23 cellular contexts compared by ENCODE assay signal in the genomic region with DNA sequence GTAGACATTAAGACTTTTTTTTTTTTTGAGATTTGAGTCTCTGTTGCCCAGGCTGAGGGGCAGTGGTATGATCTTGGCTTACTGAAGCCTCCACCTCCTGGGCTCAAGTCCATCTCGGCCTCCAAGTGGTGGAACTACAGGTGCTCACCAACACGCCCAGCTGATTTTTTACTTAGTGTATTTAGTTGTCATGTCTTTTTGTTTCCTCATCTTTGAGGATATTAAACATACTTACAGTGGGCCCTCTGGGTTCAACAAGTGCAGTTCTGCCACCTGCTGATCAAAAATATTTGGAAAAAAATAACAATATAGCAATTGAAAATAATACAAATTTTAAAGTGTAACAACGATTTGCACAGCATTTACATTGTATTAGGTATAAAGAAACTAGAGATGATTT. TPM values are rescaled to one million over a fixed set of nuclear protein-coding genes. Genes with fewer than 3 reads are reported as not detected.
DNase-seq lines count a peak whose midpoint lies in the region; ATAC-seq, FAIRE-seq and TF ChIP-seq lines count a peak whose summit lies in the region.
"Had no signal": no experiment of that assay in that cellular context is flagged by ENCODE, and none has a peak within 500 bp of the region (broad histone marks: within the 10 kb centered on the region; RNA-seq: fewer than 3 reads in every experiment).

No MANE protein-coding gene starts in this region.

- no peak overlapping the region for H3K9ac ChIP-seq in HepG2 (ENCODE audit: insufficient read depth, low read depth, low read length)

- TF ChIP-seq POLR2A in HepG2 (IDR thresholded peaks at IDR 0.05; ENCODE audit: insufficient read depth in 1 of 2, low read depth in 2 of 2, low read length in 2 of 2), result no peak
- TF ChIP-seq POLR2A in right lobe of liver (IDR thresholded peaks at IDR 0.05), result no peak

- H3K27ac ChIP-seq in HepG2 (ENCODE audit: extremely low read length, insufficient read depth, low read length) (no peak overlapping the region), right lobe of liver (no peak overlapping the region)

- DNase-seq in HepG2 (ENCODE audit: low spot score), result no peak
- DNase-seq in right lobe of liver, result no peak
- DNase-seq in SW480 (ENCODE audit: low spot score), result peak; percentile 22
- DNase-seq in LoVo (ENCODE audit: low spot score), result no peak
- DNase-seq in mesenteric fat pad (ENCODE audit: low spot score), result no peak
- no peak for DNase-seq in Calu3
- DNase-seq: activated CD4-positive, alpha-beta T cell treated with anti-CD3 and anti-CD28 coated beads for 48 hours; activated naive CD4-positive, alpha-beta T cell treated with anti-CD3 and anti-CD28 coated beads, Interleukin-2, amount 10 ng/mL, durations not matched to agents 7 days and 5 days; activated T-cell treated with anti-CD3 and anti-CD28 coated beads, Interleukin-2, amount 50 U/mL, for 72 hours; amygdala; caudate nucleus; CD8-positive, alpha-beta memory T cell; mucosa of descending colon; NCI-H1417 treated with DMSO at 0.1 percent for 48 hours; NCI-H524 treated with DMSO at 0.1 percent for 48 hours; nephron progenitor cell; SHP77; substantia nigra had no signal

- intact Hi-C loops in HepG2 (cut with micrococcal nuclease; ENCODE audit: unreplicated experiment) (no loop called here), right lobe of liver (cut with DNase I) (no loop called here), Calu3 (cut with micrococcal nuclease; ENCODE audit: unreplicated experiment) (loop anchor here (10.0 kb wide), 1 partner anchor 47 kb away; no protein-coding TSS in a partner anchor)

- H3K9me3 ChIP-seq in HepG2 (ENCODE audit: low read length), result no peaks in the 10 kb centered on the region
- no peaks in the 10 kb centered on the region for H3K9me3 ChIP-seq in right lobe of liver
- H3K9me3 ChIP-seq: mucosa of descending colon had no signal

- TF ChIP-seq EP300 in HepG2 (IDR thresholded peaks at IDR 0.05; ENCODE audit: low read depth in 2 of 2, low read length in 2 of 2) (no peak), HepG2 (CRISPR knock-in tag; IDR thresholded peaks at IDR 0.05; ENCODE audit: borderline replicate concordance) (no peak)

- TF ChIP-seq CTCF in HepG2 (CRISPR knock-in tag; IDR thresholded peaks at IDR 0.05), result no peak
- no peak for TF ChIP-seq CTCF in right lobe of liver (IDR thresholded peaks at IDR 0.05)
- 0 out of 2 replicates have a peak, but pooled peaks have one; percentile 18 for TF ChIP-seq CTCF in LNCAP (IDR thresholded peaks at IDR 0.05)
- no peak for TF ChIP-seq CTCF in Calu3 (IDR thresholded peaks at IDR 0.05; ENCODE audit: unreplicated experiment)

- peaks cover 7% of the 10 kb centered on the region for H3K36me3 Mint-ChIP-seq in Calu3 (ENCODE audit: insufficient read depth, unreplicated experiment)
- H3K36me3 Mint-ChIP-seq: activated naive CD4-positive, alpha-beta T cell treated with anti-CD3 and anti-CD28 coated beads, Interleukin-2, amount 10 ng/mL, durations not matched to agents 7 days and 5 days; CD8-positive, alpha-beta memory T cell had no signal

- H3K36me3 ChIP-seq in HepG2 (replicated peaks in 1 of 2; ENCODE audit: control insufficient read depth in 1 of 2, insufficient read depth in 2 of 2, low read length in 2 of 2) (no peaks in the 10 kb centered on the region), right lobe of liver (no peaks in the 10 kb centered on the region)

- H4K20me1 ChIP-seq in HepG2 (ENCODE audit: insufficient read depth, low read length), result no peaks in the 10 kb centered on the region

- no peaks in the 10 kb centered on the region for H3K9me3 Mint-ChIP-seq in Calu3 (ENCODE audit: low read depth, unreplicated experiment)
- H3K9me3 Mint-ChIP-seq: activated naive CD4-positive, alpha-beta T cell treated with anti-CD3 and anti-CD28 coated beads, Interleukin-2, amount 10 ng/mL, durations not matched to agents 7 days and 5 days; activated T-cell treated with anti-CD3 and anti-CD28 coated beads, Interleukin-2, amount 50 U/mL, for 72 hours; CD8-positive, alpha-beta memory T cell had no signal

- 17% methylated on average over 3 of the region's 3 CpGs for WGBS in HepG2 (ENCODE audit: low lambda C conversion rate)
- WGBS in right lobe of liver (ENCODE audit: insufficient coverage, low coverage, low lambda C conversion rate, missing lambda C conversion rate), result 61% methylated on average over 3 of the region's 3 CpGs

- peak; percentile 4 for FAIRE-seq in HepG2 (lab: Jason Lieb, UNC)
- FAIRE-seq: GM12878 had no signal

- ATAC-seq in HepG2, result no peak
- ATAC-seq in right lobe of liver, result no peak
- no peak for ATAC-seq in activated CD4-positive, CD25-positive, alpha-beta regulatory T cell treated with anti-CD3 and anti-CD28 coated beads, Interleukin-2, amount 50 U/mL, for 24 hours
- ATAC-seq: activated T-cell treated with anti-CD3 and anti-CD28 coated beads, Interleukin-2, amount 50 U/mL, for 72 hours; GM12878; mucosa of descending colon had no signal

- H3K79me2 ChIP-seq in HepG2 (ENCODE audit: insufficient read depth, low read length), result no peaks in the 10 kb centered on the region

- no peak overlapping the region for H2AFZ ChIP-seq in HepG2 (ENCODE audit: low read length)

- H3K27me3 ChIP-seq in HepG2 (ENCODE audit: control insufficient read depth in 1 of 2, insufficient read depth in 2 of 2, low read length in 2 of 2) (peaks cover 0 to 7% of the 10 kb centered on the region in 2 experiments; a peak in 2 of 5 replicates), right lobe of liver (peaks cover 4 to 10% of the 10 kb centered on the region in 2 donors)

- no peak overlapping the region for H3K4me3 ChIP-seq in HepG2 (replicated peaks in 1 of 3; ENCODE audit: insufficient read depth in 1 of 3, low read depth in 2 of 3, low read length in 3 of 3)
- H3K4me3 ChIP-seq in right lobe of liver, result no peak overlapping the region
- H3K4me3 ChIP-seq: GM12878, mucosa of descending colon had no signal

- H3K27me3 Mint-ChIP-seq in Calu3 (ENCODE audit: unreplicated experiment), result peaks cover 42% of the 10 kb centered on the region

- H3K27ac Mint-ChIP-seq in Calu3 (ENCODE audit: unreplicated experiment), result no peak overlapping the region
- H3K27ac Mint-ChIP-seq: activated naive CD4-positive, alpha-beta T cell treated with anti-CD3 and anti-CD28 coated beads, Interleukin-2, amount 10 ng/mL, durations not matched to agents 7 days and 5 days; activated T-cell treated with anti-CD3 and anti-CD28 coated beads, Interleukin-2, amount 50 U/mL, for 72 hours; CD8-positive, alpha-beta memory T cell; nephron progenitor cell; progenitor cell of endocrine pancreas had no signal

- in situ Hi-C loops in HepG2 (cut with HindIII; ENCODE audit: extremely low pct_ligation_motif_present, low pct_unique_long_range_greater_than_20kb), result no loop called here

- BruUV-seq in HepG2 (replicated peaks; lab: Mats Ljungman, UMichigan) (no TSS peak), Calu3 (replicated peaks; lab: Mats Ljungman, UMichigan) (no TSS peak)

- no peak for TF ChIP-seq RAD21 in HepG2 (CRISPR knock-in tag; IDR thresholded peaks at IDR 0.05)

- CTCF ChIA-PET in HepG2 (lab: Yijun Ruan, JAX; ENCODE audit: low intra/inter-chr PET ratio, low total read pairs) (no interaction called here), Calu3 (lab: Charles Lee) (interaction anchor here (1.7 kb wide), 1 partner anchor 54 kb away, joined by 4 read pairs; no protein-coding TSS in a partner anchor)

- no peak overlapping the region for H3K4me3 Mint-ChIP-seq in Calu3 (ENCODE audit: low read depth, unreplicated experiment)
- H3K4me3 Mint-ChIP-seq: activated naive CD4-positive, alpha-beta T cell treated with anti-CD3 and anti-CD28 coated beads, Interleukin-2, amount 10 ng/mL, durations not matched to agents 7 days and 5 days; activated T-cell treated with anti-CD3 and anti-CD28 coated beads, Interleukin-2, amount 50 U/mL, for 72 hours; CD8-positive, alpha-beta memory T cell; nephron progenitor cell had no signal

- peaks cover 5% of the 10 kb centered on the region; the same call in 1 of the 2 replicates for H3K4me1 ChIP-seq in HepG2 (ENCODE audit: insufficient read depth, low read length)
- H3K4me1 ChIP-seq in right lobe of liver, result peaks cover 0 to 9% (median 2%) of the 10 kb centered on the region in 4 donors

- no peak overlapping the region for H3K4me2 ChIP-seq in HepG2 (ENCODE audit: low read depth, low read length)

- H3K4me1 Mint-ChIP-seq in Calu3 (ENCODE audit: low read depth, unreplicated experiment), result peaks cover 9% of the 10 kb centered on the region
- H3K4me1 Mint-ChIP-seq: nephron progenitor cell had no signal

- POLR2A ChIA-PET in HepG2 (lab: Yijun Ruan, JAX), result no interaction called here

RNA-seq across cellular contexts. Expression of a gene that starts 4.4 kb away (rescaled TPM):
- total RNA-seq in HepG2 (2016; rRNA removed; fragmentation: Illumina TruSeq; extraction: Trizol) (1.9 and 4.5 TPM in 2 replicates), right lobe of liver (1 to 10 TPM in 3 of 6 experiments, under 1 TPM in 3; 0.44 to 3.6 (median 0.78) TPM), mesenteric fat pad (2.7 TPM), Calu3 (2022) (8.1 and 11.1 TPM in 2 replicates)
- 1.8 and 2.2 TPM in 2 replicates for total RNA-seq in HepG2 (2016; cell fraction: cytosol; rRNA removed; fragmentation: Illumina TruSeq; extraction: Trizol; ENCODE audit: low read depth)
- total RNA-seq in HepG2 (2016; cell fraction: insoluble cytoplasmic fraction; rRNA removed; fragmentation: Illumina TruSeq; extraction: Trizol), result 2.9 and 5.7 TPM in 2 replicates
- 2.5 and 3.5 TPM in 2 replicates for total RNA-seq in HepG2 (2016; cell fraction: membrane; rRNA removed; fragmentation: Illumina TruSeq; extraction: Trizol)
- total RNA-seq in HepG2 (2016; cell fraction: nucleus; rRNA removed; fragmentation: Illumina TruSeq; extraction: Trizol), result 5.8 and 8.3 TPM in 2 replicates
- polyA plus RNA-seq in HepG2 (2011; rRNA removed), result 5.4 and 5.9 TPM in 2 replicates
- 2.9 and 4.0 TPM in 2 replicates for polyA plus RNA-seq in HepG2 (2011; cell fraction: cytosol; rRNA removed)
- 18.7 and 19.0 TPM in 2 replicates for polyA plus RNA-seq in HepG2 (2011; cell fraction: nucleus; rRNA removed)
- polyA plus RNA-seq in HepG2 (2012), result 1.8 and 3.8 TPM in 2 replicates
- polyA plus RNA-seq in HepG2 (2016; cell fraction: cytosol; fragmentation: Illumina TruSeq; extraction: Trizol; ENCODE audit: low read depth), result 0.94 and 1.2 TPM in 2 replicates
- 3.4 and 3.9 TPM in 2 replicates for polyA plus RNA-seq in HepG2 (2016; cell fraction: insoluble cytoplasmic fraction; fragmentation: Illumina TruSeq; extraction: Trizol; ENCODE audit: low read depth)
- polyA plus RNA-seq in HepG2 (2016; cell fraction: membrane; fragmentation: Illumina TruSeq; extraction: Trizol; ENCODE audit: low read depth), result 2.4 and 2.9 TPM in 2 replicates
- 13.0 and 13.7 TPM in 2 replicates for polyA plus RNA-seq in HepG2 (2016; cell fraction: nucleus; fragmentation: Illumina TruSeq; extraction: Trizol; ENCODE audit: insufficient read depth, low read depth)
- polyA minus RNA-seq in HepG2 (2011; rRNA and poly(A)+ RNA removed; ENCODE audit: low replicate concordance), result 8.1 and 22.4 TPM in 2 replicates
- 2.5 and 3.0 TPM in 2 replicates for polyA minus RNA-seq in HepG2 (2011; cell fraction: cytosol; rRNA and poly(A)+ RNA removed)
- 8.2 and 8.8 TPM in 2 replicates for polyA minus RNA-seq in HepG2 (2011; cell fraction: nucleus; rRNA and poly(A)+ RNA removed)
- polyA plus RNA-seq: CD8-positive, alpha-beta memory T cell had no signal

RNA-seq across cellular contexts. Expression of a gene that starts 26.1 kb away (rescaled TPM):
- total RNA-seq in HepG2 (2016; rRNA removed; fragmentation: Illumina TruSeq; extraction: Trizol) (10.1 and 11.5 TPM in 2 replicates), right lobe of liver (1 to 10 TPM in 5 of 6 experiments, under 1 TPM in 1; 0.92 to 2.0 (median 1.3) TPM), mesenteric fat pad (12.8 TPM), Calu3 (2022) (2.2 and 4.7 TPM in 2 replicates)
- total RNA-seq in HepG2 (2016; cell fraction: cytosol; rRNA removed; fragmentation: Illumina TruSeq; extraction: Trizol; ENCODE audit: low read depth), result 8.4 and 8.9 TPM in 2 replicates
- 8.3 and 14.8 TPM in 2 replicates for total RNA-seq in HepG2 (2016; cell fraction: insoluble cytoplasmic fraction; rRNA removed; fragmentation: Illumina TruSeq; extraction: Trizol)
- total RNA-seq in HepG2 (2016; cell fraction: membrane; rRNA removed; fragmentation: Illumina TruSeq; extraction: Trizol), result 16.1 and 18.0 TPM in 2 replicates
- total RNA-seq in HepG2 (2016; cell fraction: nucleus; rRNA removed; fragmentation: Illumina TruSeq; extraction: Trizol), result 9.2 and 9.6 TPM in 2 replicates
- polyA plus RNA-seq in HepG2 (2011; rRNA removed), result 12.5 and 15.3 TPM in 2 replicates
- polyA plus RNA-seq in HepG2 (2011; cell fraction: cytosol; rRNA removed), result 8.5 and 8.9 TPM in 2 replicates
- polyA plus RNA-seq in HepG2 (2011; cell fraction: nucleus; rRNA removed), result 77.8 and 83.0 TPM in 2 replicates
- 15.4 and 15.7 TPM in 2 replicates for polyA plus RNA-seq in HepG2 (2012)
- polyA plus RNA-seq in HepG2 (2016; cell fraction: cytosol; fragmentation: Illumina TruSeq; extraction: Trizol; ENCODE audit: low read depth), result 6.4 and 8.2 TPM in 2 replicates
- 8.6 and 9.4 TPM in 2 replicates for polyA plus RNA-seq in HepG2 (2016; cell fraction: insoluble cytoplasmic fraction; fragmentation: Illumina TruSeq; extraction: Trizol; ENCODE audit: low read depth)
- polyA plus RNA-seq in HepG2 (2016; cell fraction: membrane; fragmentation: Illumina TruSeq; extraction: Trizol; ENCODE audit: low read depth), result 11.4 and 11.5 TPM in 2 replicates
- polyA plus RNA-seq in HepG2 (2016; cell fraction: nucleus; fragmentation: Illumina TruSeq; extraction: Trizol; ENCODE audit: insufficient read depth, low read depth), result 21.2 and 28.6 TPM in 2 replicates
- polyA minus RNA-seq in HepG2 (2011; rRNA and poly(A)+ RNA removed; ENCODE audit: low replicate concordance), result 6.2 TPM in 1 of 2 replicates, not detected in the other
- 2.9 and 3.3 TPM in 2 replicates for polyA minus RNA-seq in HepG2 (2011; cell fraction: cytosol; rRNA and poly(A)+ RNA removed)
- polyA minus RNA-seq in HepG2 (2011; cell fraction: nucleus; rRNA and poly(A)+ RNA removed), result 11.8 and 12.6 TPM in 2 replicates
- polyA plus RNA-seq: CD8-positive, alpha-beta memory T cell had no signal

RNA-seq across cellular contexts. Expression of a gene that starts 32.7 kb away (rescaled TPM):
- total RNA-seq in HepG2 (2016; rRNA removed; fragmentation: Illumina TruSeq; extraction: Trizol) (5.4 and 9.0 TPM in 2 replicates), right lobe of liver (1 to 10 TPM in 5 of 6 experiments, under 1 TPM in 1; 0.86 to 2.7 (median 1.9) TPM), mesenteric fat pad (7.2 TPM), Calu3 (2022) (23.1 and 25.9 TPM in 2 replicates)
- total RNA-seq in HepG2 (2016; cell fraction: cytosol; rRNA removed; fragmentation: Illumina TruSeq; extraction: Trizol; ENCODE audit: low read depth), result 4.1 and 4.8 TPM in 2 replicates
- 4.3 and 9.2 TPM in 2 replicates for total RNA-seq in HepG2 (2016; cell fraction: insoluble cytoplasmic fraction; rRNA removed; fragmentation: Illumina TruSeq; extraction: Trizol)
- total RNA-seq in HepG2 (2016; cell fraction: membrane; rRNA removed; fragmentation: Illumina TruSeq; extraction: Trizol), result 8.4 and 9.4 TPM in 2 replicates
- 9.5 and 11.0 TPM in 2 replicates for total RNA-seq in HepG2 (2016; cell fraction: nucleus; rRNA removed; fragmentation: Illumina TruSeq; extraction: Trizol)
- 27.2 and 28.7 TPM in 2 replicates for polyA plus RNA-seq in HepG2 (2011; rRNA removed)
- 13.0 and 16.9 TPM in 2 replicates for polyA plus RNA-seq in HepG2 (2011; cell fraction: cytosol; rRNA removed)
- polyA plus RNA-seq in HepG2 (2011; cell fraction: nucleus; rRNA removed), result 170 and 204 TPM in 2 replicates
- polyA plus RNA-seq in HepG2 (2012), result 11.6 and 13.9 TPM in 2 replicates
- polyA plus RNA-seq in HepG2 (2016; cell fraction: cytosol; fragmentation: Illumina TruSeq; extraction: Trizol; ENCODE audit: low read depth), result 4.0 and 4.6 TPM in 2 replicates
- polyA plus RNA-seq in HepG2 (2016; cell fraction: insoluble cytoplasmic fraction; fragmentation: Illumina TruSeq; extraction: Trizol; ENCODE audit: low read depth), result 6.2 and 8.3 TPM in 2 replicates
- 9.6 and 10.1 TPM in 2 replicates for polyA plus RNA-seq in HepG2 (2016; cell fraction: membrane; fragmentation: Illumina TruSeq; extraction: Trizol; ENCODE audit: low read depth)
- polyA plus RNA-seq in HepG2 (2016; cell fraction: nucleus; fragmentation: Illumina TruSeq; extraction: Trizol; ENCODE audit: insufficient read depth, low read depth), result 29.4 and 32.9 TPM in 2 replicates
- 16.3 TPM in 1 of 2 replicates, not detected in the other for polyA minus RNA-seq in HepG2 (2011; rRNA and poly(A)+ RNA removed; ENCODE audit: low replicate concordance)
- 4.4 and 6.0 TPM in 2 replicates for polyA minus RNA-seq in HepG2 (2011; cell fraction: cytosol; rRNA and poly(A)+ RNA removed)
- polyA minus RNA-seq in HepG2 (2011; cell fraction: nucleus; rRNA and poly(A)+ RNA removed), result 14.5 and 15.1 TPM in 2 replicates
- total RNA-seq: HT-29 had no signal

RNA-seq across cellular contexts. Expression of a gene that starts 46.4 kb away (rescaled TPM):
- total RNA-seq in HepG2 (2016; rRNA removed; fragmentation: Illumina TruSeq; extraction: Trizol) (23.6 and 26.4 TPM in 2 replicates), right lobe of liver (10 to 100 TPM; 11.3 to 27.6 (median 12.8) TPM), mesenteric fat pad (14.3 TPM), Calu3 (2022) (66.3 and 80.3 TPM in 2 replicates)
- total RNA-seq in HepG2 (2016; cell fraction: cytosol; rRNA removed; fragmentation: Illumina TruSeq; extraction: Trizol; ENCODE audit: low read depth), result 2.6 and 2.8 TPM in 2 replicates
- total RNA-seq in HepG2 (2016; cell fraction: insoluble cytoplasmic fraction; rRNA removed; fragmentation: Illumina TruSeq; extraction: Trizol), result 19.8 and 28.3 TPM in 2 replicates
- 9.9 and 10.2 TPM in 2 replicates for total RNA-seq in HepG2 (2016; cell fraction: membrane; rRNA removed; fragmentation: Illumina TruSeq; extraction: Trizol)
- 23.9 TPM in 2 replicates for total RNA-seq in HepG2 (2016; cell fraction: nucleus; rRNA removed; fragmentation: Illumina TruSeq; extraction: Trizol)
- polyA plus RNA-seq in HepG2 (2011; rRNA removed), result 21.7 and 23.3 TPM in 2 replicates
- polyA plus RNA-seq in HepG2 (2011; cell fraction: cytosol; rRNA removed), result 13.2 and 18.6 TPM in 2 replicates
- 26.0 and 28.4 TPM in 2 replicates for polyA plus RNA-seq in HepG2 (2011; cell fraction: nucleus; rRNA removed)
- polyA plus RNA-seq in HepG2 (2012), result 14.2 and 18.4 TPM in 2 replicates
- 2.2 and 2.3 TPM in 2 replicates for polyA plus RNA-seq in HepG2 (2016; cell fraction: cytosol; fragmentation: Illumina TruSeq; extraction: Trizol; ENCODE audit: low read depth)
- polyA plus RNA-seq in HepG2 (2016; cell fraction: insoluble cytoplasmic fraction; fragmentation: Illumina TruSeq; extraction: Trizol; ENCODE audit: low read depth), result 16.8 and 23.7 TPM in 2 replicates
- 6.3 and 6.4 TPM in 2 replicates for polyA plus RNA-seq in HepG2 (2016; cell fraction: membrane; fragmentation: Illumina TruSeq; extraction: Trizol; ENCODE audit: low read depth)
- polyA plus RNA-seq in HepG2 (2016; cell fraction: nucleus; fragmentation: Illumina TruSeq; extraction: Trizol; ENCODE audit: insufficient read depth, low read depth), result 34.3 and 34.5 TPM in 2 replicates
- 20.4 and 21.5 TPM in 2 replicates for polyA minus RNA-seq in HepG2 (2011; rRNA and poly(A)+ RNA removed; ENCODE audit: low replicate concordance)
- 12.7 and 13.5 TPM in 2 replicates for polyA minus RNA-seq in HepG2 (2011; cell fraction: cytosol; rRNA and poly(A)+ RNA removed)
- polyA minus RNA-seq in HepG2 (2011; cell fraction: nucleus; rRNA and poly(A)+ RNA removed), result 8.1 and 11.4 TPM in 2 replicates

RNA-seq across cellular contexts. Expression of a gene that starts 56.6 kb away (rescaled TPM):
- 51.7 and 156 TPM in 2 replicates for total RNA-seq in HepG2 (2016; rRNA removed; fragmentation: Illumina TruSeq; extraction: Trizol)
- total RNA-seq in HepG2 (2016; cell fraction: cytosol; rRNA removed; fragmentation: Illumina TruSeq; extraction: Trizol; ENCODE audit: low read depth), result 9.7 and 14.0 TPM in 2 replicates
- 45.5 and 158 TPM in 2 replicates for total RNA-seq in HepG2 (2016; cell fraction: insoluble cytoplasmic fraction; rRNA removed; fragmentation: Illumina TruSeq; extraction: Trizol)
- 18.9 and 21.2 TPM in 2 replicates for total RNA-seq in HepG2 (2016; cell fraction: membrane; rRNA removed; fragmentation: Illumina TruSeq; extraction: Trizol)
- 130 and 161 TPM in 2 replicates for total RNA-seq in HepG2 (2016; cell fraction: nucleus; rRNA removed; fragmentation: Illumina TruSeq; extraction: Trizol)
- polyA plus RNA-seq in HepG2 (2011; rRNA removed), result 206 and 225 TPM in 2 replicates
- polyA plus RNA-seq in HepG2 (2011; cell fraction: cytosol; rRNA removed), result 288 and 386 TPM in 2 replicates
- polyA plus RNA-seq in HepG2 (2011; cell fraction: nucleus; rRNA removed), result 254 and 282 TPM in 2 replicates
- polyA plus RNA-seq in HepG2 (2012), result 177 and 188 TPM in 2 replicates
- 9.4 and 11.6 TPM in 2 replicates for polyA plus RNA-seq in HepG2 (2016; cell fraction: cytosol; fragmentation: Illumina TruSeq; extraction: Trizol; ENCODE audit: low read depth)
- polyA plus RNA-seq in HepG2 (2016; cell fraction: insoluble cytoplasmic fraction; fragmentation: Illumina TruSeq; extraction: Trizol; ENCODE audit: low read depth), result 41.1 and 49.4 TPM in 2 replicates
- 15.1 and 21.0 TPM in 2 replicates for polyA plus RNA-seq in HepG2 (2016; cell fraction: membrane; fragmentation: Illumina TruSeq; extraction: Trizol; ENCODE audit: low read depth)
- 248 and 264 TPM in 2 replicates for polyA plus RNA-seq in HepG2 (2016; cell fraction: nucleus; fragmentation: Illumina TruSeq; extraction: Trizol; ENCODE audit: insufficient read depth, low read depth)
- polyA minus RNA-seq in HepG2 (2011; rRNA and poly(A)+ RNA removed; ENCODE audit: low replicate concordance), result 114 and 184 TPM in 2 replicates
- polyA minus RNA-seq in HepG2 (2011; cell fraction: cytosol; rRNA and poly(A)+ RNA removed), result 58.7 and 94.9 TPM in 2 replicates
- polyA minus RNA-seq in HepG2 (2011; cell fraction: nucleus; rRNA and poly(A)+ RNA removed), result 80.6 and 98.3 TPM in 2 replicates
- total RNA-seq in right lobe of liver, result 100 to 1,000 TPM; 179 to 245 (median 210) TPM
- total RNA-seq in mesenteric fat pad, result 251 TPM
- 221 and 258 TPM in 2 replicates for total RNA-seq in Calu3 (2022)
